ENCODE assay signal across 23 cellular contexts in the genomic region with DNA sequence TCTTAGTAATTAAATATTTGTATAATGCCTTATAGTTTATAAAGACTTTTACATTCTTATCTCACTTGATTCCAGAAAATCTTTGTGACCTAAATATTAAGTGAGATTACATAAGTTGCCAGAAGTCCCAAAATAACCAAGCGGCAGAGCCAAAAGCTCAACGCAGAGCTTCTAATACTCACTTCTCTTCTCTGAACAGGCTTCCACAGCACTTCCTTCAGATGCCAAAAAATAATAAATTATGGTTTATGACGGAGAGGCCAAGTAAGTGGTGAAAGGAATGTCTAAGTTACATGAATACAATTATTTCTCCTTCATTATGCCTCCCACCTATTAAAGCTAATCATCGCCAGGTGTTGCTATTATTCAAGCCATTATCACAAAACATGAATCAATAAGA.
"Had no signal": no experiment of that assay in that cellular context is flagged by ENCODE, and none has a peak within 500 bp of the region (broad histone marks: within the 10 kb centered on the region; RNA-seq: fewer than 3 reads in every experiment).

No MANE protein-coding gene starts in this region.

- H3K4me3 ChIP-seq: adrenal gland, ascending aorta, colonic mucosa, dorsolateral prefrontal cortex, gastroesophageal sphincter, right atrium auricular region, upper lobe of right lung had no signal

- H3K4me1 Mint-ChIP-seq: naive thymus-derived CD8-positive, alpha-beta T cell; T-cell had no signal

- ATAC-seq: effector memory CD8-positive, alpha-beta T cell; gastroesophageal sphincter; naive thymus-derived CD8-positive, alpha-beta T cell; T-cell; upper lobe of right lung had no signal

- H3K9me3 ChIP-seq: adrenal gland, ascending aorta, colonic mucosa, gastroesophageal sphincter, right atrium auricular region, upper lobe of right lung had no signal

- H3K36me3 Mint-ChIP-seq: activated naive CD8-positive, alpha-beta T cell; mesothelial cell of epicardium; T-cell had no signal

- H3K27ac Mint-ChIP-seq: activated naive CD8-positive, alpha-beta T cell; effector memory CD8-positive, alpha-beta T cell; mesothelial cell of epicardium; naive thymus-derived CD8-positive, alpha-beta T cell; T-cell; T-helper 2 cell treated with Interferon-gamma antibody and Interleukin-4, amounts not matched to agents 5 μg/mL and 100 μg/mL, for 36 hours had no signal

- H3K27me3 Mint-ChIP-seq: activated naive CD8-positive, alpha-beta T cell; effector memory CD8-positive, alpha-beta T cell; naive thymus-derived CD8-positive, alpha-beta T cell; T-cell had no signal

- H3K27me3 ChIP-seq: adrenal gland, ascending aorta, colonic mucosa, dorsolateral prefrontal cortex, gastroesophageal sphincter, right atrium auricular region, upper lobe of right lung had no signal

- H3K27ac ChIP-seq: adrenal gland, ascending aorta, colonic mucosa, dorsolateral prefrontal cortex, gastroesophageal sphincter, right atrium auricular region, upper lobe of right lung, WERI-Rb-1 had no signal

- FAIRE-seq: islet of Langerhans, TTC549 had no signal

- H3K9me3 Mint-ChIP-seq: effector memory CD8-positive, alpha-beta T cell; mesothelial cell of epicardium; naive thymus-derived CD8-positive, alpha-beta T cell; T-cell; T-helper 2 cell treated with Interferon-gamma antibody and Interleukin-4, amounts not matched to agents 5 μg/mL and 100 μg/mL, for 36 hours had no signal

- H3K4me1 ChIP-seq: ascending aorta, colonic mucosa, right atrium auricular region, upper lobe of right lung had no signal

- H3K4me3 Mint-ChIP-seq: activated naive CD8-positive, alpha-beta T cell; effector memory CD8-positive, alpha-beta T cell; mesothelial cell of epicardium; naive thymus-derived CD8-positive, alpha-beta T cell; T-cell; T-helper 2 cell treated with Interferon-gamma antibody and Interleukin-4, amounts not matched to agents 5 μg/mL and 100 μg/mL, for 36 hours had no signal

- H3K36me3 ChIP-seq: adrenal gland, ascending aorta, colonic mucosa, gastroesophageal sphincter, right atrium auricular region, WERI-Rb-1 had no signal

- DNase-seq: activated CD4-positive, alpha-beta T cell treated with anti-CD3 and anti-CD28 coated beads for 1 hour; activated T-cell treated with anti-CD3 and anti-CD28 coated beads, Interleukin-2, amount 50 U/mL, for 1 hour; central memory CD4-positive, alpha-beta T cell; colonic mucosa; dorsolateral prefrontal cortex; effector memory CD8-positive, alpha-beta T cell; head of caudate nucleus; mammary epithelial cell; naive thymus-derived CD8-positive, alpha-beta T cell; stimulated activated CD4-positive, alpha-beta T cell treated with anti-CD3 and anti-CD28 coated beads, Interleukin-4, amount 100 ng/mL, for 24 hours; stimulated activated naive CD4-positive, alpha-beta T cell treated with Interleukin-2 at 50 U/mL for 16 hours; T-cell; upper lobe of right lung; WERI-Rb-1 had no signal
